ENCODE assay signal across 8 cellular contexts in the genomic region with DNA sequence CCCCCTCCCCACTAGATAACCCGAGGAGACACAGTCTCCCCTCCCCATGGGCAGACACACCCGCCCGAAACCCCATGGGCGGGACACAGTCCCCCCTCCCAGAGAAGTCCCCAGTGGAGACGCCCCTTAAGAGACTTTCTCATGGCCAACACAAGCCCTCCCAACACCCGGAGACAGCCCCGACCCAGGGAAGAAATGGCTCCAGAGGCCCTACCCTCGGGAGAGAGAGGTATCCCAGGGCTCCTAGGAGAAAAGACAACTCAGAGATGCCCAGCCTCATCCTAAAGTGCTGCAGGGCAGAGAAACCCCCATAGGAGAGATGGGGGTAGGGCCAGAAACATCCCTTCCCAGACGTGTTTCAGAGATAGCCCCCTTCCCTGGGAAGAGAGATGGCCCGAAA. TPM values are rescaled to one million over a fixed set of nuclear protein-coding genes. Genes with fewer than 3 reads are reported as not detected.
DNase-seq lines count a peak whose midpoint lies in the region; ATAC-seq and TF ChIP-seq lines count a peak whose summit lies in the region.

No MANE protein-coding gene starts in this region.

- H3K9me3 ChIP-seq in right atrium auricular region: no peaks in the 10 kb centered on the region
- no peaks in the 10 kb centered on the region for H3K9me3 ChIP-seq in mucosa of rectum (ENCODE audit: control insufficient read depth in 2 of 2, low read length in 2 of 2)
- no peaks in the 10 kb centered on the region for H3K9me3 ChIP-seq in aorta (ENCODE audit: control insufficient read depth, low read length)

- H3K4me1 ChIP-seq in right atrium auricular region: peaks cover 0 to 41% of the 10 kb centered on the region in 2 donors
- H3K4me1 ChIP-seq in mucosa of rectum (ENCODE audit: control insufficient read depth in 2 of 2, insufficient read depth in 2 of 2, low read length in 2 of 2): peaks cover 25 to 40% of the 10 kb centered on the region in 2 donors
- no peaks in the 10 kb centered on the region for H3K4me1 ChIP-seq in aorta (ENCODE audit: control insufficient read depth in 1 of 2, insufficient read depth in 2 of 2, low read length in 2 of 2)

- no peak for DNase-seq in right atrium auricular region (ENCODE audit: low spot score)
- DNase-seq in cardiac septum (ENCODE audit: low spot score): no peak
- DNase-seq in aorta: no peak
- no peak for DNase-seq in NCI-H446 treated with DMSO at 0.1 percent for 48 hours (lab: John Stamatoyannopoulos, UW)
- no peak for DNase-seq in NCI-H1048 (lab: John Stamatoyannopoulos, UW)
- DNase-seq in SHP77 (lab: John Stamatoyannopoulos, UW): no peak

- intact Hi-C loops in cardiac septum (cut with DNase I): loop anchor here (2.0 kb wide), 1 partner anchor 24 kb away; no protein-coding TSS in a partner anchor
- intact Hi-C loops in aorta (cut with DNase I): no loop called here

- H3K9ac ChIP-seq in mucosa of rectum (ENCODE audit: low read depth in 1 of 2, low read length in 2 of 2): peak overlapping the region in 1 of 2 donors; percentile 56

- no peak for TF ChIP-seq CTCF in right atrium auricular region (IDR thresholded peaks at IDR 0.05)
- no peak for TF ChIP-seq CTCF in brain (conservative IDR thresholded peaks at IDR 0.05)

- H3K36me3 ChIP-seq in right atrium auricular region (no peaks in the 10 kb centered on the region), mucosa of rectum (ENCODE audit: control insufficient read depth in 2 of 2, insufficient read depth in 2 of 2, low read length in 2 of 2) (peaks cover 2 to 7% of the 10 kb centered on the region in 2 donors), aorta (ENCODE audit: control insufficient read depth in 1 of 2, insufficient read depth in 2 of 2, low read length in 1 of 2) (no peaks in the 10 kb centered on the region)

- H3K27me3 Mint-ChIP-seq in brain: no peaks in the 10 kb centered on the region

- H3K4me1 Mint-ChIP-seq in brain: peaks cover 59% of the 10 kb centered on the region

- peak overlapping the region in 4 of 5 experiments; percentile 67 to 94 (median 90) for H3K27ac Mint-ChIP-seq in brain

- H3K27me3 ChIP-seq in right atrium auricular region: peaks cover 0 to 2% of the 10 kb centered on the region in 2 donors
- no peaks in the 10 kb centered on the region for H3K27me3 ChIP-seq in mucosa of rectum (ENCODE audit: control insufficient read depth in 2 of 2, insufficient read depth in 2 of 2, low read length in 2 of 2)
- H3K27me3 ChIP-seq in aorta (ENCODE audit: control insufficient read depth in 1 of 2, insufficient read depth in 2 of 2, low read length in 1 of 2): no peaks in the 10 kb centered on the region

- no peaks in the 10 kb centered on the region for H3K9me3 Mint-ChIP-seq in brain

- WGBS in aorta, 2 donors: 16 to 17% methylated on average over 10 of the region's 10 CpGs

- peak overlapping the region; percentile 84 to 94 for H3K27ac ChIP-seq in right atrium auricular region
- peak overlapping the region; percentile 65 to 73 for H3K27ac ChIP-seq in mucosa of rectum (ENCODE audit: low read depth in 2 of 2, low read length in 2 of 2)
- no peak overlapping the region for H3K27ac ChIP-seq in aorta (ENCODE audit: low read depth in 1 of 2, low read length in 2 of 2)

- peaks cover 13% of the 10 kb centered on the region for H3K36me3 Mint-ChIP-seq in brain

- ATAC-seq in aorta (ENCODE audit: low FRiP score): no peak

- H3K4me3 Mint-ChIP-seq in brain: peak overlapping the region; percentile 66 to 86 (median 77)

- H3K4me3 ChIP-seq in right atrium auricular region: peak overlapping the region; percentile 48 to 68
- peak overlapping the region in 1 of 2 donors; percentile 28 for H3K4me3 ChIP-seq in mucosa of rectum (ENCODE audit: low read length in 2 of 2)
- H3K4me3 ChIP-seq in aorta (ENCODE audit: low read length in 2 of 2): peak overlapping the region; percentile 4 to 83

RNA-seq across cellular contexts. Expression of gene PCDH1, which starts 27.4 kb away (rescaled TPM):
- total RNA-seq in right atrium auricular region: 10 to 100 TPM; 22.1 to 25.3 TPM
- total RNA-seq in cardiac septum: 16.9 TPM
- polyA plus RNA-seq in brain (ENCODE audit: insufficient read depth, low read depth, low replicate concordance): 35.4 TPM
- total RNA-seq in aorta: 10 to 100 TPM; 29.4 to 41.9 TPM
- polyA plus RNA-seq in aorta: 1 to 10 TPM; 1.4 to 2.5 TPM

Comparison
In these comparisons a context has a peak if more than half of its experiments do, and no peak if none do; other contexts are left out.
1. H3K27ac ChIP-seq: peak in right atrium auricular region (2 of 2) and mucosa of rectum (2 of 2); none in aorta (0 of 2).